Comparison of ENCODE assay signal across 1 cellular context in the genomic region with DNA sequence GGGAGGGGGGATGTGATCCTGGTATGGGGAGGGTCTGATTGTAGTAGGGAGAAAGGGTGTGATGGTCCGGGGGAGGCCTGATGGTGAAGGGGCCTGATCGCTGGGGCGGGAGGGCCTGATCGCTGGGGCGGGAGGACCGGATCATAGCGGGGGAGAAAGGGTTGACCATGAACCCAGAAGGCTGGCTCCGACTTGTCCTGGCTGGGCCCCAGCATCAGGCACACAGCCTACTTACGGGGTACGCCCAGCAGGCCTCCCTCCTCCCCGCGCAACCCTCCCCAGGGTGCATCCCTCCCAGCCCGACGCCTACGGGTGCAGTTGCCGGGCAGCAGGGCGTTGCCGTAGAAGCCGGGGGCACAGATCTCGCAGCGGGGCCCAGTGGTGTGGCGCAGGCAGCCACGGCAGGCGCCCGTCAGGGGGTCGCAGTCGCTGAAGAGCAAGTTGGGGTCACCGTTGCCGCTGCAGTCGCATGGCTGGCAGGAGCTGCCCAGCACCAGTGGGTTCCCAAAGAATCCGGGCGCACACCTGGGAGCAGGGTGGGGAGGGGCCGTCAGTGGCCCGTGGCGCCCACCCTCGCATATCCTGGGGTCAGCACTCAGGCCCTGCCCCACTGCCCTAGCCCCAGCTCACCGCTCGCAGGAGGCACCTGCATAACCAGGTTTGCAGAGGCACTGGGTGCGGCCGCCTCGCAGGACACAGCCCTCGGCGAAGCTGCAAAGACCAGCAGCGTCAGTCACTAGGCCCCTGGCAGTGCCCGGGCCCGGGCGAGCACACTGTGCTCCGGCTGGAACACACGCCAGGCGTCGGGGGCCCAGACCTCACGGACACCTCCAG.
A peak's percentile ranks its signal among the peaks of the same experiment; 100 is the strongest.
TF ChIP-seq lines count a peak whose summit lies in the region.

No MANE protein-coding gene starts in this region.

TF ChIP-seq in HepG2, 621 proteins besides CTCF, POLR2A, EP300 and RAD21:
- no peak for TF ChIP-seq POLR2AphosphoS2 (IDR thresholded peaks at IDR 0.05; ENCODE audit: low read depth, low read length)
- TF ChIP-seq RBFOX2 (IDR thresholded peaks at IDR 0.05; ENCODE audit: low read depth, low read length), result peak; percentile 48; the same call in 1 of the 2 replicates
- TF ChIP-seq AGO2 (optimal IDR thresholded peaks at IDR 0.05; ENCODE audit: low read depth, low read length), result peak; percentile 53
- TF ChIP-seq NAIF1 (CRISPR knock-in tag; IDR thresholded peaks at IDR 0.05; ENCODE audit: borderline replicate concordance), result no peak
- no peak for TF ChIP-seq ZBTB26 (CRISPR knock-in tag; IDR thresholded peaks at IDR 0.05; ENCODE audit: borderline replicate concordance)
- TF ChIP-seq ZBED4 (CRISPR knock-in tag; IDR thresholded peaks at IDR 0.05; ENCODE audit: borderline replicate concordance), result no peak
- TF ChIP-seq HNRNPL (IDR thresholded peaks at IDR 0.05; ENCODE audit: low read depth, low read length), result 0 out of 2 replicates have a peak, but pooled peaks have one; percentile 62
- TF ChIP-seq SP140L (CRISPR knock-in tag; IDR thresholded peaks at IDR 0.05; ENCODE audit: borderline replicate concordance), result no peak
- no peak for TF ChIP-seq CREM (IDR thresholded peaks at IDR 0.05)
- TF ChIP-seq CREM (CRISPR knock-in tag; IDR thresholded peaks at IDR 0.05), result no peak
- TF ChIP-seq NFIC (IDR thresholded peaks at IDR 0.05; ENCODE audit: low read length), result no peak
- TF ChIP-seq HNF1B (CRISPR knock-in tag; IDR thresholded peaks at IDR 0.05), result no peak
- TF ChIP-seq NFIB (CRISPR knock-in tag; IDR thresholded peaks at IDR 0.05; ENCODE audit: borderline replicate concordance), result no peak
- peak; percentile 14; the same call in 1 of the 2 replicates for TF ChIP-seq TFDP1 (CRISPR knock-in tag; IDR thresholded peaks at IDR 0.05; ENCODE audit: borderline replicate concordance)
